In genomic region chr19:55451522-55452380, GRCh38 we compare ENCODE assay signal across 10 cellular contexts. TPM values are rescaled to one million over a fixed set of nuclear protein-coding genes. Genes with fewer than 3 reads are reported as not detected.
DNase-seq lines count a peak whose midpoint lies in the region; ATAC-seq and TF ChIP-seq lines count a peak whose summit lies in the region.
"Had no signal": no experiment of that assay in that cellular context is flagged by ENCODE, and none has a peak within 500 bp of the region (broad histone marks: within the 10 kb centered on the region; RNA-seq: fewer than 3 reads in every experiment).

No MANE protein-coding gene starts in this region.

- peaks cover 41% of the 10 kb centered on the region for H3K36me3 Mint-ChIP-seq in dendritic cell treated with granulocyte-macrophage colony-stimulating factor and Interleukin-4, amounts not matched to agents 40 ng/mL and 50 ng/mL, for 4 days (ENCODE audit: low read depth)
- peaks cover 17 to 26% of the 10 kb centered on the region in 2 donors for H3K36me3 Mint-ChIP-seq in CD14-positive monocyte

- H3K9me3 Mint-ChIP-seq in dendritic cell treated with granulocyte-macrophage colony-stimulating factor and Interleukin-4, amounts not matched to agents 40 ng/mL and 50 ng/mL, for 4 days = no peaks in the 10 kb centered on the region
- H3K9me3 Mint-ChIP-seq in CD14-positive monocyte = peaks cover 0 to 14% (median 9%) of the 10 kb centered on the region in 7 donors

- H3K27me3 Mint-ChIP-seq in dendritic cell treated with granulocyte-macrophage colony-stimulating factor and Interleukin-4, amounts not matched to agents 40 ng/mL and 50 ng/mL, for 4 days = peaks cover 39% of the 10 kb centered on the region
- H3K27me3 Mint-ChIP-seq in CD14-positive monocyte (ENCODE audit: low read depth in 3 of 3) = peaks cover 27 to 36% (median 29%) of the 10 kb centered on the region in 3 donors

- peak overlapping the region; percentile 45 for H3K4me3 Mint-ChIP-seq in dendritic cell treated with granulocyte-macrophage colony-stimulating factor and Interleukin-4, amounts not matched to agents 40 ng/mL and 50 ng/mL, for 4 days
- H3K4me3 Mint-ChIP-seq in CD14-positive monocyte = peak overlapping the region in 1 of 2 donors; percentile 85

- TF ChIP-seq CTCF in CD14-positive monocyte (IDR thresholded peaks at IDR 0.05) = no peak

- no peak for ATAC-seq in HG02884 (IDR thresholded peaks at IDR 0.05; ENCODE audit: unreplicated experiment)

- H3K27ac Mint-ChIP-seq in dendritic cell treated with granulocyte-macrophage colony-stimulating factor and Interleukin-4, amounts not matched to agents 40 ng/mL and 50 ng/mL, for 4 days = no peak overlapping the region
- no peak overlapping the region for H3K27ac Mint-ChIP-seq in CD14-positive monocyte

- DNase-seq in Daoy (ENCODE audit: low read depth) (peak; percentile 39), NCI-H2227 (lab: John Stamatoyannopoulos, UW; ENCODE audit: unreplicated experiment) (peak; percentile 93), occipital lobe (lab: John Stamatoyannopoulos, UW) (peak; percentile 27), CD14-positive monocyte (ENCODE audit: low spot score) (no peak), mesenteric fat pad (ENCODE audit: low spot score) (no peak), NCI-H2029 (lab: John Stamatoyannopoulos, UW) (no peak)
- DNase-seq: NCI-H2081 treated with DMSO at 0.1 percent for 48 hours had no signal

- peaks cover 14% of the 10 kb centered on the region for H3K4me1 Mint-ChIP-seq in dendritic cell treated with granulocyte-macrophage colony-stimulating factor and Interleukin-4, amounts not matched to agents 40 ng/mL and 50 ng/mL, for 4 days (ENCODE audit: low read depth)
- peaks cover 6% of the 10 kb centered on the region for H3K4me1 Mint-ChIP-seq in CD14-positive monocyte

- intact Hi-C loops in dendritic cell treated with granulocyte-macrophage colony-stimulating factor and Interleukin-4, amounts not matched to agents 40 ng/mL and 50 ng/mL, for 4 days (cut with micrococcal nuclease) = no loop called here
- intact Hi-C loops in CD14-positive monocyte (cut with micrococcal nuclease) = loop anchor here (10.0 kb wide), 2 partner anchors 157 to 307 kb away; partner anchors contain the start of gene TNNT1 (in 1 of the 2)

RNA-seq across cellular contexts. Expression of gene SHISA7, which starts 8.7 kb away (rescaled TPM):
- not detected in 2 replicates for total RNA-seq in Daoy (2014; rRNA removed; shearing (Covaris generic))
- total RNA-seq in occipital lobe = 4.2 TPM
- not detected for polyA plus RNA-seq in CD14-positive monocyte
- not detected for total RNA-seq in mesenteric fat pad
- polyA plus RNA-seq: liver had no signal

RNA-seq across cellular contexts. Expression of gene ISOC2, which starts 9.7 kb away (rescaled TPM):
- 134 and 140 TPM in 2 replicates for total RNA-seq in Daoy (2014; rRNA removed; shearing (Covaris generic))
- total RNA-seq in occipital lobe = 13.7 TPM
- 10 to 100 TPM; 14.9 to 20.2 TPM for polyA plus RNA-seq in CD14-positive monocyte
- 53.2 TPM for total RNA-seq in mesenteric fat pad

RNA-seq across cellular contexts. Expression of gene C19orf85, which starts 12.8 kb away (rescaled TPM):
- not detected in 2 replicates for total RNA-seq in Daoy (2014; rRNA removed; shearing (Covaris generic))
- total RNA-seq in occipital lobe (not detected), mesenteric fat pad (not detected)
- polyA plus RNA-seq in CD14-positive monocyte = not detected
- total RNA-seq: liver had no signal
- polyA plus RNA-seq: liver had no signal

RNA-seq across cellular contexts. Expression of gene ZNF628, which starts 24.7 kb away (rescaled TPM):
- total RNA-seq in Daoy (2014; rRNA removed; shearing (Covaris generic)) = 1.7 and 3.4 TPM in 2 replicates
- total RNA-seq in occipital lobe (0.78 TPM), mesenteric fat pad (9.7 TPM)
- under 1 TPM in 1 of 2 donors, not detected in 1; 0.50 TPM for polyA plus RNA-seq in CD14-positive monocyte

RNA-seq across cellular contexts. Expression of gene NAT14, which starts 33.2 kb away (rescaled TPM):
- total RNA-seq in Daoy (2014; rRNA removed; shearing (Covaris generic)) = 22.5 and 23.2 TPM in 2 replicates
- total RNA-seq in occipital lobe = 15.0 TPM
- 1 to 10 TPM; 1.5 to 1.9 TPM for polyA plus RNA-seq in CD14-positive monocyte
- total RNA-seq in mesenteric fat pad = 7.3 TPM

Comparison
In these comparisons a context has a peak if more than half of its experiments do, and no peak if none do; other contexts are left out.
1. DNase-seq: peak in Daoy (single experiment), NCI-H2227 (single experiment) and occipital lobe (single experiment); none in CD14-positive monocyte (single experiment), mesenteric fat pad (single experiment) and NCI-H2029 (single experiment).